In genomic region chr3:115974940-115975339, GRCh38 we compare ENCODE assay signal across 15 cellular contexts.
"Had no signal": no experiment of that assay in that cellular context is flagged by ENCODE, and none has a peak within 500 bp of the region (broad histone marks: within the 10 kb centered on the region; RNA-seq: fewer than 3 reads in every experiment).

No MANE protein-coding gene starts in this region.

- H3K27me3 ChIP-seq: cardiac muscle cell, colonic mucosa, pancreas, stomach had no signal

- FAIRE-seq: endothelial cell of umbilical vein, pancreas had no signal

- H3K4me1 ChIP-seq: colonic mucosa, left ventricle myocardium inferior, pancreas, stomach had no signal

- H3K9me3 ChIP-seq: colonic mucosa, left ventricle myocardium inferior, pancreas, stomach, thoracic aorta had no signal

- H3K4me3 ChIP-seq: cardiac muscle cell, colonic mucosa, left ventricle myocardium inferior, pancreas, stomach, thoracic aorta had no signal

- H3K27ac ChIP-seq: cardiac muscle cell, colonic mucosa, left ventricle myocardium inferior, pancreas, stomach, thoracic aorta had no signal

- DNase-seq: activated CD4-positive, alpha-beta memory T cell treated with anti-CD3 and anti-CD28 coated beads for 36 hours; activated gamma-delta T cell treated with Interleukin-2 at 50 U/mL for 16 hours; activated naive CD8-positive, alpha-beta T cell treated with anti-CD3 and anti-CD28 coated beads, Interleukin-2, amount 10 ng/mL, durations not matched to agents 7 days and 5 days; activated T-cell treated with anti-CD3 and anti-CD28 coated beads, Interleukin-2, amount 50 U/mL, for 48 hours; anterior cingulate cortex; colonic mucosa; glutamatergic neuron; left ventricle myocardium inferior; pancreas; stimulated activated CD4-positive, alpha-beta T cell treated with anti-CD3 and anti-CD28 coated beads, Interleukin-15, amount 100 ng/mL, for 24 hours; stimulated activated CD4-positive, alpha-beta T cell treated with anti-CD3 and anti-CD28 coated beads, Interleukin-4, amount 100 ng/mL, for 4 hours; stomach had no signal

- H3K36me3 ChIP-seq: cardiac muscle cell, colonic mucosa, left ventricle myocardium inferior, pancreas, stomach, thoracic aorta had no signal
